12 cellular contexts compared by ENCODE assay signal in genomic region chr1:223001653-223002634, GRCh38.
DNase-seq lines count a peak whose midpoint lies in the region; ATAC-seq, FAIRE-seq and TF ChIP-seq lines count a peak whose summit lies in the region.
"Had no signal": no experiment of that assay in that cellular context is flagged by ENCODE, and none has a peak within 500 bp of the region (broad histone marks: within the 10 kb centered on the region; RNA-seq: fewer than 3 reads in every experiment).

No MANE protein-coding gene starts in this region.

- no peak for ATAC-seq in GM18519 (IDR thresholded peaks at IDR 0.05; ENCODE audit: low FRiP score, unreplicated experiment)

- intact Hi-C loops in kidney (cut with DNase I), result no loop called here

- H3K36me3 ChIP-seq in kidney (ENCODE audit: control insufficient read depth in 1 of 2, insufficient read depth in 2 of 2, low read length in 2 of 2), result peaks cover 17 to 20% of the 10 kb centered on the region in 2 donors
- H3K36me3 ChIP-seq: HAP-1 had no signal

- no peaks in the 10 kb centered on the region for H3K9me3 ChIP-seq in kidney (ENCODE audit: control insufficient read depth in 1 of 2, low read length in 2 of 2)
- H3K9me3 ChIP-seq: HAP-1 had no signal

- H3K9ac ChIP-seq in kidney (ENCODE audit: low read length in 2 of 2), result no peak overlapping the region

- no peak overlapping the region for H3K4me3 ChIP-seq in kidney (ENCODE audit: low read length in 2 of 2)
- H3K4me3 ChIP-seq: HAP-1 had no signal

- no peak for TF ChIP-seq CTCF in D721Med (IDR thresholded peaks at IDR 0.05; ENCODE audit: insufficient read depth, missing control alignments)
- TF ChIP-seq CTCF in kidney (IDR thresholded peaks at IDR 0.05; ENCODE audit: borderline replicate concordance, extremely low read depth, insufficient read depth), result peak; percentile 14

- no peak overlapping the region for H3K27ac ChIP-seq in kidney (ENCODE audit: low read depth in 2 of 2, low read length in 2 of 2)

- H3K4me1 ChIP-seq in kidney (ENCODE audit: control insufficient read depth in 1 of 2, insufficient read depth in 1 of 2, low read depth in 1 of 2, low read length in 2 of 2), result peaks cover 3 to 6% of the 10 kb centered on the region in 2 donors

- DNase-seq in D721Med (ENCODE audit: insufficient read length, low spot score), result no peak
- peak; percentile 33 for DNase-seq in NCI-H128 (lab: John Stamatoyannopoulos, UW; ENCODE audit: unreplicated experiment)
- peak; percentile 26 for DNase-seq in amniotic epithelial cell (ENCODE audit: low read depth)
- DNase-seq in kidney, result no peak
- no peak for DNase-seq in activated naive CD4-positive, alpha-beta T cell treated with anti-CD3 and anti-CD28 coated beads, Interleukin-2, amount 50 U/mL, for 16 hours
- DNase-seq in kidney tubule cell (ENCODE audit: low spot score), result no peak
- no peak for DNase-seq in activated T-cell treated with anti-CD3 and anti-CD28 coated beads for 4 hours
- DNase-seq: activated CD4-positive, alpha-beta T cell treated with anti-CD3 and anti-CD28 coated beads, Interleukin-2, amount 50 U/mL, for 4 hours; amniotic stem cell; NCI-H1048 had no signal

- FAIRE-seq in D721Med (lab: Jason Lieb, UNC) (peak; percentile 32), kidney (lab: Jason Lieb, UNC) (no peak)

Comparison
In these comparisons a context has a peak if more than half of its experiments do, and no peak if none do; other contexts are left out.
1. DNase-seq: peak in NCI-H128 (single experiment) and amniotic epithelial cell (single experiment); none in D721Med (single experiment), kidney (single experiment), activated naive CD4-positive, alpha-beta T cell treated with anti-CD3 and anti-CD28 coated beads, Interleukin-2, amount 50 U/mL, for 16 hours (single experiment), kidney tubule cell (single experiment) and activated T-cell treated with anti-CD3 and anti-CD28 coated beads for 4 hours (single experiment).